In the genomic region with DNA sequence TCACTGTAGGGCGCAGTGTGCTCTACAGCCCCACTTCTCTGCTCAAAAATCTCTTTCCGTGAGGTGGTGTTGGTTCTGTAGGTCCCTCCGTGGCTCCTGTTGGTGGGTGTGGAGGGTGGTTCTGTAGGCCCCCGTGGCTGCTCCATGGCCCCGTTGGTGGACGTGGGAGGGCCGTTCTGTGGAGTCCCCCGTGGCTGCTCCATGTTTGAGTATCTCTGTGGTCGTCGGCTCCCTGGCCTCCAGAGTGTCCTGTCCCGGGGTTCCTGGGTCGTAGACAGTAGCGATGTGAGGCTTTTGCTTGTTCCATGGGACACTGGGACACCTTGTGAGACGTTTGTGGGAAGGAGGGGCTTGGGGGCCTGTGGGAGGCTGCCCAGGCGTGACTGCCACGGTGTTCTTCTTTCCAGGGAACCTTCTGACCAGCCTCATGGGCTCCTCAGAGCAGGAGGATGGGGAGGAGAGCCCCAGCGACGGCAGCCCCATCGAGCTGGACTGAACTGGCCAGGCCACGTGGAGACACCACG, we compare ENCODE assay signal across 16 cellular contexts.
"Had no signal": no experiment of that assay in that cellular context is flagged by ENCODE, and none has a peak within 500 bp of the region (broad histone marks: within the 10 kb centered on the region; RNA-seq: fewer than 3 reads in every experiment).

No MANE protein-coding gene starts in this region.

- H3K27me3 ChIP-seq: colonic mucosa, foreskin keratinocyte, hepatocyte, testis, tibial nerve, upper lobe of right lung, vagina had no signal

- H3K4me1 ChIP-seq: colonic mucosa, foreskin keratinocyte, testis, vagina had no signal

- H3K27ac ChIP-seq: colonic mucosa, foreskin keratinocyte, hepatocyte, testis, tibial nerve, upper lobe of right lung, vagina had no signal

- ATAC-seq: foreskin keratinocyte; right cardiac atrium; stimulated activated memory B cell treated with anti-CD40 and anti-IgM and Interleukin-4, amounts not matched to agents 10 μg/mL and 1 μg/mL and 100 μg/mL, for 72 hours; stimulated activated naive CD8-positive, alpha-beta T cell treated with anti-CD3 and anti-CD28 coated beads, Interleukin-15, amount 100 ng/mL, for 72 hours; upper lobe of right lung had no signal

- H3K9me3 ChIP-seq: colonic mucosa, testis, tibial nerve, upper lobe of right lung, vagina had no signal

- H3K4me3 Mint-ChIP-seq: naive thymus-derived CD4-positive, alpha-beta T cell; neural crest cell; stimulated activated memory B cell treated with anti-CD40 and anti-IgM and Interleukin-4, amounts not matched to agents 10 μg/mL and 1 μg/mL and 100 μg/mL, for 72 hours; stimulated activated naive CD8-positive, alpha-beta T cell treated with anti-CD3 and anti-CD28 coated beads, Interleukin-15, amount 100 ng/mL, for 72 hours had no signal

- H3K4me1 Mint-ChIP-seq: neural crest cell; stimulated activated naive CD8-positive, alpha-beta T cell treated with anti-CD3 and anti-CD28 coated beads, Interleukin-15, amount 100 ng/mL, for 72 hours had no signal

- H3K4me3 ChIP-seq: colonic mucosa, hepatocyte, smooth muscle cell, testis, tibial nerve, upper lobe of right lung, vagina had no signal

- DNase-seq: colonic mucosa; dermis blood vessel endothelial cell; foreskin keratinocyte; mesendoderm; naive thymus-derived CD4-positive, alpha-beta T cell; stimulated activated CD4-positive, alpha-beta T cell treated with anti-CD3 and anti-CD28 coated beads, Interleukin-4, amount 100 ng/mL, for 1 hour; stimulated activated naive CD8-positive, alpha-beta T cell treated with anti-CD3 and anti-CD28 coated beads, Interleukin-15, amount 100 ng/mL, for 72 hours; testis; upper lobe of right lung had no signal

- H3K27ac Mint-ChIP-seq: naive thymus-derived CD4-positive, alpha-beta T cell; stimulated activated memory B cell treated with anti-CD40 and anti-IgM and Interleukin-4, amounts not matched to agents 10 μg/mL and 1 μg/mL and 100 μg/mL, for 72 hours had no signal

- H3K9me3 Mint-ChIP-seq: neural crest cell had no signal

- H3K27me3 Mint-ChIP-seq: naive thymus-derived CD4-positive, alpha-beta T cell; stimulated activated memory B cell treated with anti-CD40 and anti-IgM and Interleukin-4, amounts not matched to agents 10 μg/mL and 1 μg/mL and 100 μg/mL, for 72 hours; stimulated activated naive CD8-positive, alpha-beta T cell treated with anti-CD3 and anti-CD28 coated beads, Interleukin-15, amount 100 ng/mL, for 72 hours had no signal
